In the genomic region with DNA sequence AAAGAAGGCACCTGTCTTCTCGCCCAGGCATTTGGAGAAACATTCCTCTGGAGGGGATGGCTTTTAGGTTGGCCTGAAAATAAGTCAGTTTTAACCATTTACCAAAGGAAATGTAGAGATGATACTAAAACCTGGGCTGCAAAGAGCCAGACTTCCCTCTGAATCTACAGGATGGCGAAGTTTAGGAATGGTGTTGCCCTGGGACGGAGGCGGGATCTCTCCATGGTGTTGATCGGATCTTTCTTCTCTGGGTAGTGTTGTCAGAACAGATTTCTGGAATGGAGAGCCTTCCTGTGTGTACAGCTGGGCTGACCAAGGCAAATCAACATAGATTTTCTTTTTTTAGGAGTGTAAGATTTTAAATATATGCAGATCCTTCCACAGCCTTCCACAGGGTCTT, we compare ENCODE assay signal across 1 cellular context.
TF ChIP-seq lines count a peak whose summit lies in the region.

No MANE protein-coding gene starts in this region.

TF ChIP-seq in HEK293, 187 proteins besides CTCF, POLR2A, EP300 and RAD21 (continued from another document):
- TF ChIP-seq, protein P1, sequence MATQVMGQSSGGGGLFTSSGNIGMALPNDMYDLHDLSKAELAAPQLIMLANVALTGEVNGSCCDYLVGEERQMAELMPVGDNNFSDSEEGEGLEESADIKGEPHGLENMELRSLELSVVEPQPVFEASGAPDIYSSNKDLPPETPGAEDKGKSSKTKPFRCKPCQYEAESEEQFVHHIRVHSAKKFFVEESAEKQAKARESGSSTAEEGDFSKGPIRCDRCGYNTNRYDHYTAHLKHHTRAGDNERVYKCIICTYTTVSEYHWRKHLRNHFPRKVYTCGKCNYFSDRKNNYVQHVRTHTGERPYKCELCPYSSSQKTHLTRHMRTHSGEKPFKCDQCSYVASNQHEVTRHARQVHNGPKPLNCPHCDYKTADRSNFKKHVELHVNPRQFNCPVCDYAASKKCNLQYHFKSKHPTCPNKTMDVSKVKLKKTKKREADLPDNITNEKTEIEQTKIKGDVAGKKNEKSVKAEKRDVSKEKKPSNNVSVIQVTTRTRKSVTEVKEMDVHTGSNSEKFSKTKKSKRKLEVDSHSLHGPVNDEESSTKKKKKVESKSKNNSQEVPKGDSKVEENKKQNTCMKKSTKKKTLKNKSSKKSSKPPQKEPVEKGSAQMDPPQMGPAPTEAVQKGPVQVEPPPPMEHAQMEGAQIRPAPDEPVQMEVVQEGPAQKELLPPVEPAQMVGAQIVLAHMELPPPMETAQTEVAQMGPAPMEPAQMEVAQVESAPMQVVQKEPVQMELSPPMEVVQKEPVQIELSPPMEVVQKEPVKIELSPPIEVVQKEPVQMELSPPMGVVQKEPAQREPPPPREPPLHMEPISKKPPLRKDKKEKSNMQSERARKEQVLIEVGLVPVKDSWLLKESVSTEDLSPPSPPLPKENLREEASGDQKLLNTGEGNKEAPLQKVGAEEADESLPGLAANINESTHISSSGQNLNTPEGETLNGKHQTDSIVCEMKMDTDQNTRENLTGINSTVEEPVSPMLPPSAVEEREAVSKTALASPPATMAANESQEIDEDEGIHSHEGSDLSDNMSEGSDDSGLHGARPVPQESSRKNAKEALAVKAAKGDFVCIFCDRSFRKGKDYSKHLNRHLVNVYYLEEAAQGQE (tag by site-specific recombination; IDR thresholded peaks at IDR 0.05): peak; percentile 68
- TF ChIP-seq, protein P2, sequence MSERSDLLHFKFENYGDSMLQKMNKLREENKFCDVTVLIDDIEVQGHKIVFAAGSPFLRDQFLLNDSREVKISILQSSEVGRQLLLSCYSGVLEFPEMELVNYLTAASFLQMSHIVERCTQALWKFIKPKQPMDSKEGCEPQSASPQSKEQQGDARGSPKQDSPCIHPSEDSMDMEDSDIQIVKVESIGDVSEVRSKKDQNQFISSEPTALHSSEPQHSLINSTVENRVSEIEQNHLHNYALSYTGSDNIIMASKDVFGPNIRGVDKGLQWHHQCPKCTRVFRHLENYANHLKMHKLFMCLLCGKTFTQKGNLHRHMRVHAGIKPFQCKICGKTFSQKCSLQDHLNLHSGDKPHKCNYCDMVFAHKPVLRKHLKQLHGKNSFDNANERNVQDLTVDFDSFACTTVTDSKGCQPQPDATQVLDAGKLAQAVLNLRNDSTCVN (tag by site-specific recombination; optimal IDR thresholded peaks at IDR 0.05): no peak
- TF ChIP-seq TCF7L2 (IDR thresholded peaks at IDR 0.05; ENCODE audit: borderline replicate concordance, low read depth, low read length): no peak
